In genomic region chr12:44717612-44718011, GRCh38 we compare ENCODE assay signal across 22 cellular contexts.
A peak's percentile ranks its signal among the peaks of the same experiment; 100 is the strongest.
DNase-seq lines count a peak whose midpoint lies in the region; ATAC-seq and TF ChIP-seq lines count a peak whose summit lies in the region.
"Had no signal": no experiment of that assay in that cellular context is flagged by ENCODE, and none has a peak within 500 bp of the region (broad histone marks: within the 10 kb centered on the region; RNA-seq: fewer than 3 reads in every experiment).

No MANE protein-coding gene starts in this region.

- TF ChIP-seq CTCF in activated CD8-positive, alpha-beta T cell treated with anti-CD3 and anti-CD28 coated beads for 36 hours (IDR thresholded peaks at IDR 0.05) = no peak
- no peak for TF ChIP-seq CTCF in nephron progenitor cell (IDR thresholded peaks at IDR 0.05)

- intact Hi-C loops in activated CD8-positive, alpha-beta T cell treated with anti-CD3 and anti-CD28 coated beads for 36 hours (cut with micrococcal nuclease) = no loop called here

- H3K4me1 ChIP-seq in Karpas-422 (ENCODE audit: low read length) = peaks cover 97% of the 10 kb centered on the region
- H3K4me1 ChIP-seq: A549, BE2C, SJSA1 had no signal

- peak overlapping the region; percentile 16 for H3K27ac Mint-ChIP-seq in activated CD8-positive, alpha-beta T cell treated with anti-CD3 and anti-CD28 coated beads for 36 hours
- no peak overlapping the region for H3K27ac Mint-ChIP-seq in activated CD8-positive, alpha-beta T cell treated with anti-CD3 and anti-CD28 coated beads, Interleukin-2, amount 10 ng/mL, durations not matched to agents 7 days and 5 days
- peak overlapping the region; percentile 41 for H3K27ac Mint-ChIP-seq in nephron progenitor cell

- peaks cover 46% of the 10 kb centered on the region for H3K4me1 Mint-ChIP-seq in activated CD8-positive, alpha-beta T cell treated with anti-CD3 and anti-CD28 coated beads for 36 hours (ENCODE audit: low read depth)
- no peaks in the 10 kb centered on the region for H3K4me1 Mint-ChIP-seq in activated CD8-positive, alpha-beta T cell treated with anti-CD3 and anti-CD28 coated beads, Interleukin-2, amount 10 ng/mL, durations not matched to agents 7 days and 5 days (ENCODE audit: low read depth)
- no peaks in the 10 kb centered on the region for H3K4me1 Mint-ChIP-seq in nephron progenitor cell

- no peaks in the 10 kb centered on the region for H3K27me3 Mint-ChIP-seq in activated CD8-positive, alpha-beta T cell treated with anti-CD3 and anti-CD28 coated beads for 36 hours
- H3K27me3 Mint-ChIP-seq in activated CD8-positive, alpha-beta T cell treated with anti-CD3 and anti-CD28 coated beads, Interleukin-2, amount 10 ng/mL, durations not matched to agents 7 days and 5 days (ENCODE audit: low read depth) = no peaks in the 10 kb centered on the region
- no peaks in the 10 kb centered on the region for H3K27me3 Mint-ChIP-seq in nephron progenitor cell (ENCODE audit: low read depth, poor library complexity)

- POLR2A ChIA-PET in activated CD8-positive, alpha-beta T cell treated with anti-CD3 and anti-CD28 coated beads for 36 hours (lab: Charles Lee) = interaction anchor here (1.0 kb wide), 2 partner anchors 14 to 18 kb away, joined by 3 read pairs; no protein-coding TSS in a partner anchor
- POLR2A ChIA-PET in activated CD8-positive, alpha-beta T cell treated with anti-CD3 and anti-CD28 coated beads, Interleukin-2, amount 10 ng/mL, durations not matched to agents 7 days and 5 days (lab: Charles Lee) = no interaction called here

- H4K20me1 ChIP-seq in Karpas-422 (ENCODE audit: insufficient read depth, low read depth, low read length) = no peaks in the 10 kb centered on the region

- peaks cover 24% of the 10 kb centered on the region for H3K79me2 ChIP-seq in Karpas-422 (ENCODE audit: low read length)

- peaks cover 14% of the 10 kb centered on the region for H3K36me3 Mint-ChIP-seq in activated CD8-positive, alpha-beta T cell treated with anti-CD3 and anti-CD28 coated beads for 36 hours (ENCODE audit: low read depth)
- H3K36me3 Mint-ChIP-seq in activated CD8-positive, alpha-beta T cell treated with anti-CD3 and anti-CD28 coated beads, Interleukin-2, amount 10 ng/mL, durations not matched to agents 7 days and 5 days (ENCODE audit: low read depth) = peaks cover 6% of the 10 kb centered on the region
- H3K36me3 Mint-ChIP-seq in nephron progenitor cell (ENCODE audit: low read depth) = no peaks in the 10 kb centered on the region

- no peak for DNase-seq in activated CD8-positive, alpha-beta T cell treated with anti-CD3 and anti-CD28 coated beads for 36 hours
- DNase-seq in activated CD8-positive, alpha-beta T cell treated with anti-CD3 and anti-CD28 coated beads, Interleukin-2, amount 10 ng/mL, durations not matched to agents 7 days and 5 days = no peak
- DNase-seq in Karpas-422 (no peak), cerebellar cortex (ENCODE audit: low spot score) (peak; percentile 73), nephron progenitor cell (no peak), superior temporal gyrus (ENCODE audit: extremely low spot score) (no peak), T-helper 9 cell (no peak)
- DNase-seq in effector CD4-positive, alpha-beta T cell = no peak
- DNase-seq: BE2C, EL, IMR-90, NCI-H1417, NCI-H187 treated with DMSO at 0.1 percent for 48 hours, NCI-H2107, NCI-H2227 treated with DMSO at 0.1 percent for 48 hours, NCI-H510A treated with DMSO at 0.1 percent for 48 hours, NCI-H774 had no signal

- no peaks in the 10 kb centered on the region for H3K9me2 ChIP-seq in Karpas-422 (replicated peaks; ENCODE audit: insufficient read depth, low read length)

- H3K4me2 ChIP-seq in Karpas-422 (ENCODE audit: low read depth, low read length, poor library complexity, severe bottlenecking) = no peak overlapping the region
- H3K4me2 ChIP-seq: A549, KMS-11 had no signal

- no peak overlapping the region for H3K4me3 Mint-ChIP-seq in activated CD8-positive, alpha-beta T cell treated with anti-CD3 and anti-CD28 coated beads for 36 hours
- no peak overlapping the region for H3K4me3 Mint-ChIP-seq in activated CD8-positive, alpha-beta T cell treated with anti-CD3 and anti-CD28 coated beads, Interleukin-2, amount 10 ng/mL, durations not matched to agents 7 days and 5 days
- no peak overlapping the region for H3K4me3 Mint-ChIP-seq in nephron progenitor cell

- peaks cover 1% of the 10 kb centered on the region for H3K9me3 Mint-ChIP-seq in activated CD8-positive, alpha-beta T cell treated with anti-CD3 and anti-CD28 coated beads for 36 hours
- H3K9me3 Mint-ChIP-seq in activated CD8-positive, alpha-beta T cell treated with anti-CD3 and anti-CD28 coated beads, Interleukin-2, amount 10 ng/mL, durations not matched to agents 7 days and 5 days (ENCODE audit: insufficient read depth) = no peaks in the 10 kb centered on the region
- no peaks in the 10 kb centered on the region for H3K9me3 Mint-ChIP-seq in nephron progenitor cell

- H3K4me3 ChIP-seq in Karpas-422 (ENCODE audit: low read length) = no peak overlapping the region
- H3K4me3 ChIP-seq: A549, HAP-1, SJSA1 had no signal

- no peaks in the 10 kb centered on the region for H3K27me3 ChIP-seq in Karpas-422 (ENCODE audit: low read length)
- H3K27me3 ChIP-seq: BE2C had no signal

- no peak for ATAC-seq in activated CD8-positive, alpha-beta T cell treated with anti-CD3 and anti-CD28 coated beads for 36 hours
- ATAC-seq in activated CD8-positive, alpha-beta T cell treated with anti-CD3 and anti-CD28 coated beads, Interleukin-2, amount 10 ng/mL, durations not matched to agents 7 days and 5 days = no peak
- ATAC-seq: A549, Right ventricle myocardium inferior had no signal

- no peaks in the 10 kb centered on the region for H3K9me3 ChIP-seq in Karpas-422 (ENCODE audit: low read length)
- H3K9me3 ChIP-seq: A549, BE2C, HAP-1, SJSA1 had no signal

- CTCF ChIA-PET in activated CD8-positive, alpha-beta T cell treated with anti-CD3 and anti-CD28 coated beads for 36 hours (lab: Charles Lee) = interaction anchor here (1.0 kb wide), 1 partner anchor 12 kb away, joined by 3 read pairs; no protein-coding TSS in a partner anchor
- CTCF ChIA-PET in activated CD8-positive, alpha-beta T cell treated with anti-CD3 and anti-CD28 coated beads, Interleukin-2, amount 10 ng/mL, durations not matched to agents 7 days and 5 days (lab: Charles Lee) = no interaction called here

- H3K36me3 ChIP-seq in Karpas-422 (ENCODE audit: insufficient read depth, low read length) = no peaks in the 10 kb centered on the region
- H3K36me3 ChIP-seq: BE2C, HAP-1, SJSA1 had no signal

- H2AFZ ChIP-seq in Karpas-422 (ENCODE audit: low read length) = no peak overlapping the region

- H3K27ac ChIP-seq in Karpas-422 (ENCODE audit: low read length) = peak overlapping the region; percentile 99
- H3K27ac ChIP-seq: A549, KMS-11, SJSA1 had no signal

- H3K9ac ChIP-seq in Karpas-422 (ENCODE audit: low read length) = no peak overlapping the region
- H3K9ac ChIP-seq: KMS-11 had no signal
